In genomic region chr9:134712922-134713321, GRCh38 we compare ENCODE assay signal across 22 cellular contexts.
DNase-seq lines count a peak whose midpoint lies in the region; ATAC-seq and TF ChIP-seq lines count a peak whose summit lies in the region.
"Had no signal": no experiment of that assay in that cellular context is flagged by ENCODE, and none has a peak within 500 bp of the region (broad histone marks: within the 10 kb centered on the region; RNA-seq: fewer than 3 reads in every experiment).

No MANE protein-coding gene starts in this region.

- TF ChIP-seq CTCF in gastroesophageal sphincter (IDR thresholded peaks at IDR 0.05) = no peak
- TF ChIP-seq CTCF in neural progenitor cell (IDR thresholded peaks at IDR 0.05) = no peak
- TF ChIP-seq CTCF in vagina (IDR thresholded peaks at IDR 0.05) = no peak
- TF ChIP-seq CTCF in A673 (conservative IDR thresholded peaks at IDR 0.05; ENCODE audit: low read depth, low read length) = no peak

- H3K36me3 Mint-ChIP-seq in neural progenitor cell = no peaks in the 10 kb centered on the region

- intact Hi-C loops in Right ventricle myocardium inferior (cut with DNase I) (loop anchor here (2.0 kb wide), 1 partner anchor 20 kb away; no protein-coding TSS in a partner anchor), cardiac septum (cut with DNase I) (no loop called here), vagina (cut with DNase I) (no loop called here), A673 (cut with micrococcal nuclease; ENCODE audit: unreplicated experiment) (no loop called here)

- no peak overlapping the region for H3K4me2 ChIP-seq in neural progenitor cell
- H3K4me2 ChIP-seq: A549; BLaER1 treated with 17β-estradiol and CSF1 and Interleukin-3, amounts not matched to agents 10 nM and 100 nM had no signal

- H3K4me1 ChIP-seq in gastroesophageal sphincter (peaks cover 12 to 74% (median 38%) of the 10 kb centered on the region in 3 donors), neural progenitor cell (no peaks in the 10 kb centered on the region), vagina (peaks cover 39% of the 10 kb centered on the region), A673 (ENCODE audit: insufficient read depth, low read length, poor library complexity, severe bottlenecking) (no peaks in the 10 kb centered on the region)
- H3K4me1 ChIP-seq: A549 had no signal

- H3K4me3 Mint-ChIP-seq in neural progenitor cell = no peak overlapping the region
- H3K4me3 Mint-ChIP-seq: activated T-helper 1 cell treated with anti-CD3 and anti-CD28 coated beads, Interleukin-12 subunit alpha, Interleukin-12 subunit beta, Interleukin-2, Interleukin-4 antibody, amounts not matched to agents 30 ng/mL and 10 ng/mL and 1 ng/mL, durations not matched to agents 14 hours and 24 hours and 36 hours; stimulated activated naive CD8-positive, alpha-beta T cell treated with anti-CD3 and anti-CD28 coated beads, Interleukin-15, amount 100 ng/mL, for 72 hours had no signal

- H3K27me3 ChIP-seq in gastroesophageal sphincter (no peaks in the 10 kb centered on the region), neural progenitor cell (no peaks in the 10 kb centered on the region), vagina (no peaks in the 10 kb centered on the region), A673 (replicated peaks; ENCODE audit: insufficient read depth, low read depth, low read length, poor library complexity) (no peaks in the 10 kb centered on the region)

- BruUV-seq in A673 (replicated peaks; lab: Mats Ljungman, UMichigan) = no TSS peak

- DNase-seq in Right ventricle myocardium inferior (ENCODE audit: missing footprints) = peak; percentile 80
- DNase-seq in cardiac septum (ENCODE audit: low spot score) = no peak
- no peak for DNase-seq in neural progenitor cell (ENCODE audit: low spot score)
- no peak for DNase-seq in vagina (ENCODE audit: extremely low spot score in 2 of 2)
- no peak for DNase-seq in SIG-M5 (lab: John Stamatoyannopoulos, UW)
- DNase-seq in A673 (ENCODE audit: low spot score) = no peak
- DNase-seq in NCI-H345 treated with DMSO at 0.1 percent for 48 hours (lab: John Stamatoyannopoulos, UW; ENCODE audit: unreplicated experiment) = no peak
- DNase-seq: activated CD4-positive, CD25-positive, alpha-beta regulatory T cell; activated CD8-positive, alpha-beta memory T cell treated with anti-CD3 and anti-CD28 coated beads for 24 hours; effector CD4-positive, alpha-beta T cell; H7; left cardiac atrium; NCI-H1417 treated with DMSO at 0.1 percent for 48 hours; NCI-H774; occipital lobe; OCI-M1; stimulated activated naive CD8-positive, alpha-beta T cell treated with anti-CD3 and anti-CD28 coated beads, Interleukin-15, amount 100 ng/mL, for 72 hours had no signal

- TF ChIP-seq POLR2A in gastroesophageal sphincter (IDR thresholded peaks at IDR 0.05) = no peak
- no peak for TF ChIP-seq POLR2A in vagina (IDR thresholded peaks at IDR 0.05)

- ATAC-seq in Right ventricle myocardium inferior (peak; percentile 84), gastroesophageal sphincter (peak; percentile 78)
- ATAC-seq: A549; GM12878; stimulated activated naive CD8-positive, alpha-beta T cell treated with anti-CD3 and anti-CD28 coated beads, Interleukin-15, amount 100 ng/mL, for 72 hours had no signal

- H3K4me3 ChIP-seq in gastroesophageal sphincter (no peak overlapping the region), neural progenitor cell (no peak overlapping the region), vagina (no peak overlapping the region), A673 (ENCODE audit: low read depth, low read length, poor library complexity, severe bottlenecking) (no peak overlapping the region)
- H3K4me3 ChIP-seq: A549; BLaER1 treated with 17β-estradiol and CSF1 and Interleukin-3, amounts not matched to agents 10 nM and 100 nM; GM12878 had no signal

- no peaks in the 10 kb centered on the region for H3F3A ChIP-seq in neural progenitor cell (ENCODE audit: low read depth)

- H3K27ac ChIP-seq in gastroesophageal sphincter = peak overlapping the region in 3 of 4 donors; percentile 85 to 93 (median 88)
- no peak overlapping the region for H3K27ac ChIP-seq in neural progenitor cell
- H3K27ac ChIP-seq in vagina = peak overlapping the region; percentile 19
- H3K27ac ChIP-seq in A673 (ENCODE audit: low read depth, low read length, poor library complexity, severe bottlenecking) = no peak overlapping the region
- H3K27ac ChIP-seq: A549; BLaER1 treated with 17β-estradiol and CSF1 and Interleukin-3, amounts not matched to agents 10 nM and 100 nM had no signal

- H3K36me3 ChIP-seq in gastroesophageal sphincter = peaks cover 0 to 23% of the 10 kb centered on the region in 2 donors
- no peaks in the 10 kb centered on the region for H3K36me3 ChIP-seq in neural progenitor cell
- no peaks in the 10 kb centered on the region for H3K36me3 ChIP-seq in vagina
- no peaks in the 10 kb centered on the region for H3K36me3 ChIP-seq in A673 (ENCODE audit: insufficient read depth, low read length, poor library complexity, severe bottlenecking)

- H3K9ac ChIP-seq in neural progenitor cell = no peak overlapping the region
- H3K9ac ChIP-seq: BLaER1 treated with 17β-estradiol and CSF1 and Interleukin-3, amounts not matched to agents 10 nM and 100 nM had no signal

- CTCF ChIA-PET in A673 (lab: Charles Lee) = no interaction called here

- H3K27me3 Mint-ChIP-seq in neural progenitor cell (ENCODE audit: insufficient read depth, low read depth) = peaks cover 6% of the 10 kb centered on the region
- H3K27me3 Mint-ChIP-seq: stimulated activated naive CD8-positive, alpha-beta T cell treated with anti-CD3 and anti-CD28 coated beads, Interleukin-15, amount 100 ng/mL, for 72 hours had no signal

- peaks cover 5% of the 10 kb centered on the region for H3K9me3 Mint-ChIP-seq in neural progenitor cell

- no peak overlapping the region for H2AFZ ChIP-seq in neural progenitor cell (replicated peaks)

- no peaks in the 10 kb centered on the region for H3K4me1 Mint-ChIP-seq in neural progenitor cell

- no CpG with 5 or more reads among the region's 10 CpGs for WGBS in gastroesophageal sphincter (ENCODE audit: low coverage in 1 of 2), 2 donors

- H4K20me1 ChIP-seq in neural progenitor cell (ENCODE audit: low read depth) = no peaks in the 10 kb centered on the region

- POLR2A ChIA-PET in A673 (lab: Charles Lee; ENCODE audit: low non-redundant PET) = no interaction called here

- no peaks in the 10 kb centered on the region for H3K79me2 ChIP-seq in neural progenitor cell (ENCODE audit: low read depth)

- H3K9me3 ChIP-seq in gastroesophageal sphincter (no peaks in the 10 kb centered on the region), neural progenitor cell (ENCODE audit: low read depth) (no peaks in the 10 kb centered on the region), vagina (no peaks in the 10 kb centered on the region), A673 (ENCODE audit: low read depth, low read length, poor library complexity, severe bottlenecking) (no peaks in the 10 kb centered on the region)
- H3K9me3 ChIP-seq: A549 had no signal

- TF ChIP-seq EP300 in gastroesophageal sphincter (IDR thresholded peaks at IDR 0.05) = no peak

- H3K27ac Mint-ChIP-seq in neural progenitor cell = peak overlapping the region; percentile 47
- H3K27ac Mint-ChIP-seq: activated T-helper 1 cell treated with anti-CD3 and anti-CD28 coated beads, Interleukin-12 subunit alpha, Interleukin-12 subunit beta, Interleukin-2, Interleukin-4 antibody, amounts not matched to agents 30 ng/mL and 10 ng/mL and 1 ng/mL, durations not matched to agents 14 hours and 24 hours and 36 hours had no signal

Comparison
In these comparisons a context has a peak if more than half of its experiments do, and no peak if none do; other contexts are left out.
1. H3K27ac ChIP-seq: peak in gastroesophageal sphincter (3 of 4) and vagina (single experiment); none in neural progenitor cell (single experiment) and A673 (single experiment).